ENCODE assay signal across 5 cellular contexts in the genomic region with DNA sequence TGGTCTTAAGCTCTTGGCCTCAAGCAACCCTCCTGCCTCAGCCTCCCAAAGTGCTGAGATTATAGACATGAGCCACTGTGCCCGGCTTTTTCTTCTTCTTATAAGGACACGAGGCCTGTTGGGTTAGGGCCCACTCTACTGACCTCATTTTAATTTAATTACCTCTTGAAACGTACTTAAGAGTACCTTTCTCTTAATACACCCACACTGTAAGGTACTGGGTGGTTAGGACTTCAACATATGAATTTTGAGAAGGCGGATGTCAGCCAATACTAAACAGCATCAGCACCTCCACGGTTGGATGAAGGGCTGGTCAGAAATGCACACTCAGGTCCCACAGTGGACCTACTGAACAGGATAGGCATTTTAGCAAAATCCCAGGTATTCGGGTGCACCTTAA. TPM values are rescaled to one million over a fixed set of nuclear protein-coding genes. Genes with fewer than 3 reads are reported as not detected.
"Had no signal": no experiment of that assay in that cellular context is flagged by ENCODE, and none has a peak within 500 bp of the region (broad histone marks: within the 10 kb centered on the region; RNA-seq: fewer than 3 reads in every experiment).

No MANE protein-coding gene starts in this region.

RNA-seq across cellular contexts. Expression of a gene that starts 7.9 kb away (rescaled TPM):
- total RNA-seq: HepG2, HT-29, HT1080, IMR-90 had no signal
- polyA plus RNA-seq: IMR-90, K562 had no signal
